Comparison of ENCODE assay signal across 17 cellular contexts in genomic region chr11:32325187-32325586, GRCh38.
DNase-seq lines count a peak whose midpoint lies in the region; ATAC-seq and TF ChIP-seq lines count a peak whose summit lies in the region.
"Had no signal": no experiment of that assay in that cellular context is flagged by ENCODE, and none has a peak within 500 bp of the region (broad histone marks: within the 10 kb centered on the region; RNA-seq: fewer than 3 reads in every experiment).

No MANE protein-coding gene starts in this region.

- H3K27ac ChIP-seq in osteoblast (ENCODE audit: low read depth, low read length) = no peak overlapping the region
- no peak overlapping the region for H3K27ac ChIP-seq in SJCRH30
- H3K27ac ChIP-seq: BLaER1 treated with 17β-estradiol and CSF1 and Interleukin-3, amounts not matched to agents 10 nM and 100 nM; GM23248 had no signal

- TF ChIP-seq CTCF in fibroblast of pulmonary artery (IDR thresholded peaks at IDR 0.05; ENCODE audit: low read length, missing control alignments) (no peak), osteoblast (IDR thresholded peaks at IDR 0.05; ENCODE audit: extremely low read depth, low read depth, low read length) (no peak)

- no peak for ATAC-seq in HG02763 (IDR thresholded peaks at IDR 0.05; ENCODE audit: unreplicated experiment)
- ATAC-seq: GM12878, HCT116, HepG2 had no signal

- H3K36me3 ChIP-seq in osteoblast (ENCODE audit: insufficient read depth, low read length) = no peaks in the 10 kb centered on the region
- H3K36me3 ChIP-seq in SJCRH30 = no peaks in the 10 kb centered on the region
- H3K36me3 ChIP-seq: BLaER1 treated with 17β-estradiol and CSF1 and Interleukin-3, amounts not matched to agents 10 nM and 100 nM had no signal

- peak overlapping the region; percentile 62 for H2AFZ ChIP-seq in osteoblast (ENCODE audit: low read length)
- H2AFZ ChIP-seq: GM23248 had no signal

- H4K20me1 ChIP-seq in osteoblast (ENCODE audit: insufficient read depth, low read length) = no peaks in the 10 kb centered on the region
- H4K20me1 ChIP-seq: BLaER1 treated with 17β-estradiol and CSF1 and Interleukin-3, amounts not matched to agents 10 nM and 100 nM had no signal

- H3K27me3 ChIP-seq in osteoblast (ENCODE audit: insufficient read depth, low read length) (peaks cover 9% of the 10 kb centered on the region), SJCRH30 (no peaks in the 10 kb centered on the region; the same call in 1 of the 2 replicates)
- H3K27me3 ChIP-seq: BLaER1 treated with 17β-estradiol and CSF1 and Interleukin-3, amounts not matched to agents 10 nM and 100 nM had no signal

- H3K4me2 ChIP-seq in osteoblast (ENCODE audit: insufficient read depth, low read length) = no peak overlapping the region
- H3K4me2 ChIP-seq: BLaER1 treated with 17β-estradiol and CSF1 and Interleukin-3, amounts not matched to agents 10 nM and 100 nM had no signal

- peak; percentile 27 for DNase-seq in COLO829 (ENCODE audit: low spot score)
- DNase-seq in NCI-H226 = peak; percentile 62
- peak; percentile 80 for DNase-seq in fibroblast of pulmonary artery (ENCODE audit: low read depth)
- peak; percentile 62 for DNase-seq in osteoblast (ENCODE audit: insufficient read length, low spot score, missing footprints)
- no peak for DNase-seq in amniotic stem cell (lab: John Stamatoyannopoulos, UW)
- DNase-seq in ecto neural progenitor cell (ENCODE audit: low spot score) = no peak
- no peak for DNase-seq in SJCRH30
- DNase-seq: ACHN; Calu3; CD4-positive, CD25-positive, alpha-beta regulatory T cell; DMS 273 treated with DMSO at 0.1 percent for 48 hours; GM23248 had no signal

- H3K79me2 ChIP-seq in osteoblast (ENCODE audit: insufficient read depth, low read length) = no peaks in the 10 kb centered on the region

- H3K4me3 ChIP-seq in fibroblast of pulmonary artery (replicated peaks; ENCODE audit: low read depth, low read length) (no peak overlapping the region), osteoblast (ENCODE audit: insufficient read depth, low read length) (no peak overlapping the region), SJCRH30 (no peak overlapping the region)
- H3K4me3 ChIP-seq: BLaER1 treated with 17β-estradiol and CSF1 and Interleukin-3, amounts not matched to agents 10 nM and 100 nM; GM12878; GM23248 had no signal

- H3K4me1 ChIP-seq in osteoblast (ENCODE audit: insufficient read depth, low read length) (no peaks in the 10 kb centered on the region), SJCRH30 (no peaks in the 10 kb centered on the region)

- H3K9me3 ChIP-seq in osteoblast (ENCODE audit: low read depth, low read length) = no peaks in the 10 kb centered on the region
- no peaks in the 10 kb centered on the region for H3K9me3 ChIP-seq in SJCRH30 (replicated peaks)

Comparison
In these comparisons a context has a peak if more than half of its experiments do, and no peak if none do; other contexts are left out.
1. DNase-seq: peak in COLO829 (single experiment), NCI-H226 (single experiment), fibroblast of pulmonary artery (single experiment) and osteoblast (single experiment); none in amniotic stem cell (single experiment), ecto neural progenitor cell (single experiment) and SJCRH30 (0 of 2).